1 cellular context compared by ENCODE assay signal in the genomic region with DNA sequence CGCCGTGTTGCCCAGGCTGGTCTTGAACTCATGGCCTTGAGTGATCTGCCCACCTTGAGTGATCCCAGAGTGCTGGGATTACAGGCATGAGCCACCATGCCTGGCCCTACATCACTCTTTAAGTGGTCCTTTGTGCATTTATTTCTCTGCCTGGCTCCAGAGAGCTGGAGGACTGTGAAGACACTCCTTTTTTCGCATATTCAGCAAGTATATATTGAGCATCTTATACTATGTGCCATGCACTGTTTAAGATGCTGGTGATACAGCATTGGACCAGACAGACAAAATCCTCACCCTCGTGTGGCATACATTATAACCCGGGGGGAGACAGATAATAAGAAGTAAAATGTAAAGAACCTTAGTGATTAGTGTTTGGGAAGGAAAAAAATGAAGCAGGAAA.
TF ChIP-seq lines count a peak whose summit lies in the region.

No MANE protein-coding gene starts in this region.

TF ChIP-seq in GM23338, 12 proteins besides CTCF, POLR2A, EP300 and RAD21 (continued from another document):
- TF ChIP-seq, protein P1, sequence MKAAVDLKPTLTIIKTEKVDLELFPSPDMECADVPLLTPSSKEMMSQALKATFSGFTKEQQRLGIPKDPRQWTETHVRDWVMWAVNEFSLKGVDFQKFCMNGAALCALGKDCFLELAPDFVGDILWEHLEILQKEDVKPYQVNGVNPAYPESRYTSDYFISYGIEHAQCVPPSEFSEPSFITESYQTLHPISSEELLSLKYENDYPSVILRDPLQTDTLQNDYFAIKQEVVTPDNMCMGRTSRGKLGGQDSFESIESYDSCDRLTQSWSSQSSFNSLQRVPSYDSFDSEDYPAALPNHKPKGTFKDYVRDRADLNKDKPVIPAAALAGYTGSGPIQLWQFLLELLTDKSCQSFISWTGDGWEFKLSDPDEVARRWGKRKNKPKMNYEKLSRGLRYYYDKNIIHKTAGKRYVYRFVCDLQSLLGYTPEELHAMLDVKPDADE (IDR thresholded peaks at IDR 0.05) = no peak
- TF ChIP-seq CREB1 (CRISPR knock-in tag; IDR thresholded peaks at IDR 0.05; ENCODE audit: low read depth) (no peak), POLR2AphosphoS5 (IDR thresholded peaks at IDR 0.05; ENCODE audit: low read depth) (no peak), ZNF462 (CRISPR knock-in tag; IDR thresholded peaks at IDR 0.05) (no peak)
TF ChIP-seq in GM23338: peak in this region for 0.
